In genomic region chr6:52515219-52515960, GRCh38 we compare ENCODE assay signal across 15 cellular contexts.
DNase-seq lines count a peak whose midpoint lies in the region; TF ChIP-seq lines count a peak whose summit lies in the region.
"Had no signal": no experiment of that assay in that cellular context is flagged by ENCODE, and none has a peak within 500 bp of the region (broad histone marks: within the 10 kb centered on the region; RNA-seq: fewer than 3 reads in every experiment).

No MANE protein-coding gene starts in this region.

- H3K4me3 ChIP-seq in breast epithelium (no peak overlapping the region), mesendoderm (ENCODE audit: low read length) (no peak overlapping the region), transverse colon (no peak overlapping the region)
- H3K4me3 ChIP-seq: GM12878, lung had no signal

- TF ChIP-seq POLR2A in breast epithelium (IDR thresholded peaks at IDR 0.05), result no peak
- TF ChIP-seq POLR2A in transverse colon (IDR thresholded peaks at IDR 0.05), result no peak

- no peak overlapping the region for H3K4ac ChIP-seq in mesendoderm (ENCODE audit: low read depth, low read length)

- in situ Hi-C loops in transverse colon (cut with MboI; ENCODE audit: low pct_ligation_motif_present in 1 of 4, low pct_unique_long_range_greater_than_20kb in 1 of 4, low sequenced_read_pairs in 3 of 4), result no loop called here

- H3K79me1 ChIP-seq in mesendoderm (ENCODE audit: low read length), result peaks cover 5% of the 10 kb centered on the region

- H3K27ac ChIP-seq in breast epithelium (peak overlapping the region; percentile 59 to 95), mesendoderm (ENCODE audit: low read depth, low read length) (peak overlapping the region; percentile 70), transverse colon (peak overlapping the region; percentile 76 to 86 (median 80))
- H3K27ac ChIP-seq: 22Rv1 had no signal

- no peak overlapping the region for H3K18ac ChIP-seq in mesendoderm (ENCODE audit: low read length)

- H3K4me2 ChIP-seq in mesendoderm (ENCODE audit: low read length), result no peak overlapping the region

- H2BK120ac ChIP-seq in mesendoderm (ENCODE audit: low read depth, low read length), result no peak overlapping the region

- no peak overlapping the region for H2AK5ac ChIP-seq in mesendoderm (ENCODE audit: low read length)

- H3K56ac ChIP-seq in mesendoderm (ENCODE audit: low read length), result no peak overlapping the region

- TF ChIP-seq CTCF in breast epithelium (IDR thresholded peaks at IDR 0.05) (no peak), transverse colon (IDR thresholded peaks at IDR 0.05) (no peak)

- DNase-seq in DMS53 (lab: John Stamatoyannopoulos, UW) (peak; percentile 13), DMS53 treated with DMSO at 0.1 percent for 48 hours (lab: John Stamatoyannopoulos, UW; ENCODE audit: unreplicated experiment) (no peak), breast epithelium (ENCODE audit: low spot score in 2 of 2) (no peak), mesendoderm (peak; percentile 59), transverse colon (no peak), ecto neural progenitor cell (ENCODE audit: low spot score) (no peak), occipital lobe (lab: John Stamatoyannopoulos, UW) (no peak)
- DNase-seq in activated CD8-positive, alpha-beta memory T cell treated with anti-CD3 and anti-CD28 coated beads, Interleukin-2, amount 50 U/mL, for 4 hours, result no peak
- DNase-seq: activated CD4-positive, alpha-beta T cell treated with anti-CD3 and anti-CD28 coated beads, Interleukin-2, amount 10 ng/mL, durations not matched to agents 7 days and 5 days; activated gamma-delta T cell; DMS 273 treated with DMSO at 0.1 percent for 48 hours; SW 1271 had no signal

- no peaks in the 10 kb centered on the region for H3K79me2 ChIP-seq in mesendoderm (ENCODE audit: control insufficient read depth, insufficient read depth, low read length)

- H3K27me3 ChIP-seq in breast epithelium (no peaks in the 10 kb centered on the region), mesendoderm (ENCODE audit: insufficient read depth, low read length, poor library complexity) (no peaks in the 10 kb centered on the region), transverse colon (no peaks in the 10 kb centered on the region)

- no peak overlapping the region for H4K8ac ChIP-seq in mesendoderm (ENCODE audit: low read depth, low read length)

- intact Hi-C loops in breast epithelium (cut with DNase I; ENCODE audit: low total_unique reads) (no loop called here), transverse colon (cut with DNase I; ENCODE audit: low total_unique reads) (no loop called here)

- H3K36me3 ChIP-seq in breast epithelium (no peaks in the 10 kb centered on the region), mesendoderm (ENCODE audit: control insufficient read depth, insufficient read depth, low read length) (no peaks in the 10 kb centered on the region), transverse colon (no peaks in the 10 kb centered on the region)

- no CpG with 5 or more reads among the region's 2 CpGs for WGBS in mesendoderm (ENCODE audit: extremely low coverage, insufficient coverage, low lambda C conversion rate)
- WGBS in transverse colon (ENCODE audit: low coverage in 1 of 2), 2 donors, result 57 to 58% methylated on average over 2 of the region's 2 CpGs

- H3K9me3 ChIP-seq in breast epithelium, result no peaks in the 10 kb centered on the region
- H3K9me3 ChIP-seq in transverse colon, result no peaks in the 10 kb centered on the region

- H3K23ac ChIP-seq in mesendoderm (ENCODE audit: low read length), result no peak overlapping the region

- H4K5ac ChIP-seq in mesendoderm (ENCODE audit: low read length), result no peak overlapping the region

- no peak overlapping the region for H2BK5ac ChIP-seq in mesendoderm (ENCODE audit: low read length)

- no peak overlapping the region for H3K9ac ChIP-seq in mesendoderm (ENCODE audit: low read length)

- H3K4me1 ChIP-seq in breast epithelium, result peaks cover 18 to 20% of the 10 kb centered on the region in 2 donors
- H3K4me1 ChIP-seq in mesendoderm (ENCODE audit: control insufficient read depth, low read depth, low read length), result peaks cover 11% of the 10 kb centered on the region
- H3K4me1 ChIP-seq in transverse colon, result peaks cover 14 to 38% (median 26%) of the 10 kb centered on the region in 4 donors

- no peak for TF ChIP-seq EP300 in transverse colon (IDR thresholded peaks at IDR 0.05; ENCODE audit: low read depth)

- no peak overlapping the region for H2BK15ac ChIP-seq in mesendoderm (replicated peaks; ENCODE audit: low read depth)

Comparison
In these comparisons a context has a peak if more than half of its experiments do, and no peak if none do; other contexts are left out.
1. DNase-seq: peak in DMS53 (single experiment) and mesendoderm (single experiment); none in DMS53 treated with DMSO at 0.1 percent for 48 hours (single experiment), breast epithelium (0 of 2), transverse colon (single experiment), ecto neural progenitor cell (single experiment), occipital lobe (single experiment) and activated CD8-positive, alpha-beta memory T cell treated with anti-CD3 and anti-CD28 coated beads, Interleukin-2, amount 50 U/mL, for 4 hours (single experiment).
2. Peak in every context shown above with its lines, with median percentiles within 50 percentile points of each other: H3K27ac ChIP-seq.